Comparison of ENCODE assay signal across 7 cellular contexts in genomic region chr2:109716596-109716995, GRCh38.
DNase-seq lines count a peak whose midpoint lies in the region; ATAC-seq and TF ChIP-seq lines count a peak whose summit lies in the region.
"Not testable (repeated sequence)": the region's sequence is repeated elsewhere in the genome, so short reads cannot be mapped to it uniquely, and the experiment has no call there.

No MANE protein-coding gene starts in this region.

- not testable (repeated sequence) for H3K27ac ChIP-seq in GM23338 (ENCODE audit: low read depth); colonic mucosa; hepatocyte; trophoblast cell (ENCODE audit: low read depth, low read length); spleen

- not testable (repeated sequence) for H3K4me3 ChIP-seq in GM23338; colonic mucosa; hepatocyte; lower leg skin (ENCODE audit: low read depth, poor library complexity, severe bottlenecking); trophoblast cell (ENCODE audit: low read depth, low read length); spleen

- not testable (repeated sequence) for H4K8ac ChIP-seq in trophoblast cell (ENCODE audit: low read depth, low read length)

- 0 out of 2 replicates have a peak overlapping the region, but pooled peaks have one; percentile 43 for H2AFZ ChIP-seq in GM23338
- H2AFZ ChIP-seq in hepatocyte; trophoblast cell (ENCODE audit: insufficient read depth, low read length, poor library complexity): not testable (repeated sequence)

- H3K79me1 ChIP-seq in trophoblast cell (ENCODE audit: low read length): not testable (repeated sequence)

- WGBS in hepatocyte (ENCODE audit: low lambda C conversion rate, missing lambda C conversion rate): 37% methylated on average over 4 of the region's 4 CpGs
- 52 to 71% methylated on average over 4 of the region's 4 CpGs for WGBS in lower leg skin, 2 donors
- WGBS in trophoblast cell (ENCODE audit: extremely low coverage, insufficient coverage, insufficient read length): no CpG with 5 or more reads among the region's 4 CpGs
- 79 to 96% (median 93%) methylated on average over 4 of the region's 4 CpGs for WGBS in spleen, 5 donors

- not testable (repeated sequence) for H4K20me1 ChIP-seq in GM23338 (replicated peaks; ENCODE audit: insufficient read depth); hepatocyte (ENCODE audit: insufficient read depth, poor library complexity, severe bottlenecking)

- H3K79me2 ChIP-seq in GM23338 (replicated peaks; ENCODE audit: insufficient read depth); hepatocyte; trophoblast cell (ENCODE audit: control insufficient read depth, insufficient read depth, low read length, poor library complexity): not testable (repeated sequence)

- not testable (repeated sequence) for H4K12ac ChIP-seq in trophoblast cell (ENCODE audit: low read depth, low read length)

- not testable (repeated sequence) for H3K9me3 Mint-ChIP-seq in GM23338, type B pancreatic cell

- not testable (repeated sequence) for TF ChIP-seq CTCF in GM23338 (conservative IDR thresholded peaks at IDR 0.05; ENCODE audit: low read depth in 2 of 2); colonic mucosa (IDR thresholded peaks at IDR 0.05); hepatocyte (IDR thresholded peaks at IDR 0.05; ENCODE audit: poor library complexity); lower leg skin (IDR thresholded peaks at IDR 0.05); spleen (IDR thresholded peaks at IDR 0.05 in 8 of 11, conservative IDR thresholded peaks at IDR 0.05 in 3 of 11); type B pancreatic cell (conservative IDR thresholded peaks at IDR 0.05)

- not testable (repeated sequence) for H4K91ac ChIP-seq in trophoblast cell (ENCODE audit: low read depth, low read length)

- not testable (repeated sequence) for H3K36me3 ChIP-seq in GM23338 (ENCODE audit: insufficient read depth); colonic mucosa; hepatocyte (replicated peaks; ENCODE audit: insufficient read depth, low read depth); trophoblast cell (ENCODE audit: control insufficient read depth in 1 of 2, insufficient read depth in 2 of 2, low read length in 2 of 2); spleen

- H3K27me3 ChIP-seq in GM23338 (ENCODE audit: insufficient read depth); colonic mucosa; hepatocyte; trophoblast cell (ENCODE audit: insufficient read depth, low read length); spleen (replicated peaks in 1 of 7): not testable (repeated sequence)

- not testable (repeated sequence) for H3K9me2 ChIP-seq in GM23338 (ENCODE audit: insufficient read depth); hepatocyte (replicated peaks; ENCODE audit: insufficient read depth)

- not testable (repeated sequence) for H3K4me1 Mint-ChIP-seq in GM23338
- H3K4me1 Mint-ChIP-seq in type B pancreatic cell (ENCODE audit: unreplicated experiment): peaks cover 15% of the 10 kb centered on the region

- intact Hi-C loops in colonic mucosa (cut with DNase I) (loop anchor here (5.0 to 10.0 kb wide), 2 partner anchors 104 to 172 kb away; partner anchors contain the start of genes SEPTIN10 and SOWAHC), lower leg skin (cut with DNase I; ENCODE audit: low total_unique reads) (loop anchor here (5.0 kb wide), 1 partner anchor 169 kb away; no protein-coding TSS in a partner anchor), spleen (cut with DNase I; ENCODE audit: low total_unique reads) (loop anchor here (5.0 kb wide), 1 partner anchor 169 kb away; no protein-coding TSS in a partner anchor)

- H3K27ac Mint-ChIP-seq in GM23338, type B pancreatic cell: not testable (repeated sequence)

- not testable (repeated sequence) for H2BK5ac ChIP-seq in trophoblast cell (ENCODE audit: low read depth, low read length, poor library complexity)

- H3K18ac ChIP-seq in trophoblast cell (ENCODE audit: low read length): not testable (repeated sequence)

- not testable (repeated sequence) for H3K4me2 ChIP-seq in GM23338; hepatocyte; trophoblast cell (ENCODE audit: low read length)

- H3K4me1 ChIP-seq in GM23338 (ENCODE audit: insufficient read depth); colonic mucosa; hepatocyte (ENCODE audit: insufficient read depth); trophoblast cell (ENCODE audit: control insufficient read depth in 1 of 2, insufficient read depth in 2 of 2, low read length in 2 of 2); spleen: not testable (repeated sequence)

- not testable (repeated sequence) for H3K14ac ChIP-seq in trophoblast cell (ENCODE audit: low read length)

- not testable (repeated sequence) for H3K4me3 Mint-ChIP-seq in GM23338, type B pancreatic cell

- not testable (repeated sequence) for H3K4ac ChIP-seq in trophoblast cell (ENCODE audit: low read depth, low read length)

- H2BK120ac ChIP-seq in trophoblast cell (ENCODE audit: insufficient read depth, low read length, poor library complexity): not testable (repeated sequence)

- H3F3A ChIP-seq in GM23338 (replicated peaks; ENCODE audit: low read depth): not testable (repeated sequence)

- not testable (repeated sequence) for H3K23ac ChIP-seq in trophoblast cell (ENCODE audit: low read length)

- not testable (repeated sequence) for H3K36me3 Mint-ChIP-seq in GM23338 (ENCODE audit: low read depth); type B pancreatic cell

- not testable (repeated sequence) for H3K27me3 Mint-ChIP-seq in GM23338 (ENCODE audit: insufficient read depth, low read depth, poor library complexity); type B pancreatic cell

- not testable (repeated sequence) for TF ChIP-seq POLR2A in lower leg skin (IDR thresholded peaks at IDR 0.05); spleen (IDR thresholded peaks at IDR 0.05)

- not testable (repeated sequence) for H2AK5ac ChIP-seq in trophoblast cell (ENCODE audit: low read length)

- not testable (repeated sequence) for DNase-seq in GM23338 (ENCODE audit: low spot score)
- peak; percentile 57 for DNase-seq in colonic mucosa
- peak; percentile 46 for DNase-seq in hepatocyte (ENCODE audit: low spot score)
- DNase-seq in lower leg skin (ENCODE audit: low spot score in 2 of 2): peak; percentile 11 to 54
- DNase-seq in trophoblast cell: peak; percentile 75 to 86
- DNase-seq in spleen: peak; percentile 20
- peak; percentile 47 for DNase-seq in type B pancreatic cell (ENCODE audit: extremely low spot score, unreplicated experiment)

- H3K9ac ChIP-seq in colonic mucosa (ENCODE audit: low read depth in 2 of 2, low read length in 2 of 2); trophoblast cell (ENCODE audit: low read length): not testable (repeated sequence)

- not testable (repeated sequence) for H2BK12ac ChIP-seq in trophoblast cell (ENCODE audit: low read length)

- ATAC-seq in GM23338: not testable (repeated sequence)

- H3K9me3 ChIP-seq in colonic mucosa; hepatocyte (ENCODE audit: low read depth); trophoblast cell (ENCODE audit: insufficient read depth, low read depth, low read length); spleen: not testable (repeated sequence)
